Comparison of ENCODE assay signal across 8 cellular contexts in the genomic region with DNA sequence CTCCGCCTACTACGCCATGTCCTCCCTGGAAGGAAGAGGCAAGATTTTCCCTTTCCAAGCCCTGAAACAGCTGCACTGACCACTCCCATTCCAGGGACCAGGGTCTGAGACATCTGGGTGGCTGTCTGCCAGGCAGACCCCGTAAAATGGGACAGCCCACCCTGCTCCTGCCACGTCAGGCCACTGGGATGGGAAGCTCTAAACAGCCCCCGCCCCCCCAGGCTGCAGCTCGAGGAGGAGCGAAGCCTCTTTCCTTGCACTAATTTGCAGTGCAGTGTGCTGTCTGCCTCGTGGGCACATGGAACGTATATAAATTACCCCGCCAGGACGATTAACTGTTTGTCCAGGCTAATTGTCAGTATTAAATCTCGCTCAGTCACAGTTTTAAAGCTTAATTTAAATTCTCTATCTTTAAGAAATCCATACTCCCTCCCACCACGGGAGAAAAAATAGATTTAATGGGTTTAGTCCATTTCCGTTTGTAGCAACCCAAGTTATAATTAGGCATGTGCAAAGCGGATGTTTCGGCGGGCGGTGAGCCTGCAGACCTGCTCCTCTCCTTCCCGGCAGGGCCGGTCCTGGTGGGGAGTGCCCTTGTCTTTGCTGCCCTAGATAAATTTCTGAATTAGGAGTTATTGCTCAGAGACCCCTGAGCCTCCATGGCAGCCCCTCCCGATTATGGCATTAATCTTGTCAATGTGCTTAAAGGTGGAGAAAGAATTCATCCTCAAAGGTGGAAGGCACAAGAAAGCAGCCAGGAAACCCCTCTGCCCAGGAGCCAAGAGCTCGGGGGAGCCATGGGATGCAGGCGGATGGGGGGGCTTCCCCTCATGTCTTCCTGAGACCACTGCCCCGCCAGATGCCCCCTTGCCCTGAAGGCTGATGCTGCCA.
DNase-seq lines count a peak whose midpoint lies in the region; ATAC-seq, FAIRE-seq and TF ChIP-seq lines count a peak whose summit lies in the region.
"Had no signal": no experiment of that assay in that cellular context is flagged by ENCODE, and none has a peak within 500 bp of the region (broad histone marks: within the 10 kb centered on the region; RNA-seq: fewer than 3 reads in every experiment).

No MANE protein-coding gene starts in this region.

- TF ChIP-seq POLR2A in GM18505 (IDR thresholded peaks at IDR 0.05; ENCODE audit: borderline replicate concordance, extremely low read depth, insufficient read depth, insufficient read length) (no peak), tibial nerve (IDR thresholded peaks at IDR 0.05) (no peak)

- no peaks in the 10 kb centered on the region for H3K9me3 ChIP-seq in tibial nerve

- FAIRE-seq in GM18507 (lab: Jason Lieb, UNC): peak; percentile 56

- ATAC-seq in HG03378 (IDR thresholded peaks at IDR 0.05; ENCODE audit: unreplicated experiment) (no peak), GM18505 (IDR thresholded peaks at IDR 0.05; ENCODE audit: unreplicated experiment) (no peak)

- TF ChIP-seq CTCF in tibial nerve (IDR thresholded peaks at IDR 0.05): no peak

- TF ChIP-seq EP300 in tibial nerve (IDR thresholded peaks at IDR 0.05): no peak

- H3K4me1 ChIP-seq in tibial nerve: peaks cover 0 to 12% (median 7%) of the 10 kb centered on the region in 4 donors
- H3K4me1 ChIP-seq: SJSA1 had no signal

- H3K27ac ChIP-seq in tibial nerve: no peak overlapping the region
- H3K27ac ChIP-seq: SJSA1 had no signal

- peak overlapping the region; percentile 29 for H3K4me3 ChIP-seq in skeletal muscle cell (ENCODE audit: low read depth, low read length)
- H3K4me3 ChIP-seq in tibial nerve: peak overlapping the region in 1 of 4 donors; percentile 18
- H3K4me3 ChIP-seq: SJSA1 had no signal

- DNase-seq in GM18507 (ENCODE audit: extremely low spot score, insufficient read length, low read depth): no peak
- DNase-seq in NCI-H2227 treated with DMSO at 0.1 percent for 48 hours (lab: John Stamatoyannopoulos, UW): peak; percentile 37
- DNase-seq in ecto neural progenitor cell (ENCODE audit: low spot score): peak; percentile 44
- DNase-seq in skeletal muscle cell (ENCODE audit: low read depth): no peak
- no peak for DNase-seq in tibial nerve (ENCODE audit: low spot score in 2 of 2)

- 18 to 29% methylated on average over 24 of the region's 24 CpGs for WGBS in tibial nerve, 2 donors

- H3K36me3 ChIP-seq in tibial nerve: no peaks in the 10 kb centered on the region
- H3K36me3 ChIP-seq: SJSA1 had no signal

- peaks cover 0 to 29% of the 10 kb centered on the region in 2 donors for H3K27me3 ChIP-seq in tibial nerve

Comparison
In these comparisons a context has a peak if more than half of its experiments do, and no peak if none do; other contexts are left out.
1. DNase-seq: peak in NCI-H2227 treated with DMSO at 0.1 percent for 48 hours (single experiment) and ecto neural progenitor cell (single experiment); none in GM18507 (single experiment), skeletal muscle cell (single experiment) and tibial nerve (0 of 2).